Comparison of ENCODE assay signal across 14 cellular contexts in the genomic region with DNA sequence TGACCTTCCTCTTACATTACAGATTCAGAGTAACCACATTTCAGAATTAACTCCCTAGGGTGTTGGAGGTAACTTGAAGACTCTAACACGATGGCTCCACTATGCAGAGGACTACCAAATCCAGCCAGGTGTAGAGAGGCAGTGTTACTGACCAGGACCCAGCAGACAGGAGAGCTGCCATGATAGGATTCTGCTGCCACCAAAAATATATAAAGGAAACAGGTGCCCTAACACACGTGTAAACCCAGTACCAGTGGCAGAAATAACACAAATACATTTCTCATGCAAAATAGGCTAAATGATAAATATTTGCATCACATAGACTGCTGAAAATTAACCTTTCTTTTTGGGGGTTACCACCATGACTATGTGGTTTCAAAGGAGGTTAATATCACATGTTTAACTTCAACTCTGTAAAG. TPM values are rescaled to one million over a fixed set of nuclear protein-coding genes. Genes with fewer than 3 reads are reported as not detected.
DNase-seq lines count a peak whose midpoint lies in the region; ATAC-seq and FAIRE-seq lines count a peak whose summit lies in the region.
"Had no signal": no experiment of that assay in that cellular context is flagged by ENCODE, and none has a peak within 500 bp of the region (broad histone marks: within the 10 kb centered on the region; RNA-seq: fewer than 3 reads in every experiment).

No MANE protein-coding gene starts in this region.

- H3K27me3 ChIP-seq in Karpas-422 (ENCODE audit: low read length): no peaks in the 10 kb centered on the region
- H3K27me3 ChIP-seq: BE2C had no signal

- peak overlapping the region; percentile 2; the same call in 1 of the 2 replicates for H3K27ac ChIP-seq in Karpas-422 (ENCODE audit: low read length)

- H3K9me2 ChIP-seq in Karpas-422 (replicated peaks; ENCODE audit: insufficient read depth, low read length): no peaks in the 10 kb centered on the region

- peak overlapping the region; percentile 55 for H3K4me2 ChIP-seq in Karpas-422 (ENCODE audit: low read depth, low read length, poor library complexity, severe bottlenecking)

- no peaks in the 10 kb centered on the region for H3K9me3 ChIP-seq in Karpas-422 (ENCODE audit: low read length)
- H3K9me3 ChIP-seq: BE2C had no signal

- peaks cover 10% of the 10 kb centered on the region; the same call in 1 of the 2 replicates for H3K36me3 ChIP-seq in Karpas-422 (ENCODE audit: insufficient read depth, low read length)

- H3K79me2 ChIP-seq in Karpas-422 (ENCODE audit: low read length): no peaks in the 10 kb centered on the region

- peaks cover 30% of the 10 kb centered on the region for H3K4me1 ChIP-seq in Karpas-422 (ENCODE audit: low read length)
- H3K4me1 ChIP-seq: BE2C had no signal

- peak; percentile 57 for ATAC-seq in GM19468 (IDR thresholded peaks at IDR 0.05; ENCODE audit: extremely low read depth, unreplicated experiment)
- ATAC-seq in HG02970 (IDR thresholded peaks at IDR 0.05; ENCODE audit: low FRiP score, unreplicated experiment): peak; percentile 66
- ATAC-seq in HG02885 (IDR thresholded peaks at IDR 0.05; ENCODE audit: poor library complexity, unreplicated experiment): no peak
- ATAC-seq: activated T-cell treated with anti-CD3 and anti-CD28 coated beads, Interleukin-2, amount 50 U/mL, for 4 hours; left lobe of liver had no signal

- DNase-seq in GM18507 (ENCODE audit: extremely low spot score, insufficient read length, low read depth) (no peak), Karpas-422 (peak; percentile 43), NCI-H2081 treated with DMSO at 0.1 percent for 48 hours (lab: John Stamatoyannopoulos, UW) (no peak)
- no peak for DNase-seq in activated CD8-positive, alpha-beta memory T cell treated with anti-CD3 and anti-CD28 coated beads for 24 hours
- DNase-seq in stimulated activated CD4-positive, alpha-beta T cell treated with anti-CD3 and anti-CD28 coated beads, Interleukin-12 subunit alpha, Interleukin-12 subunit beta, amount 100 ng/mL, for 4 hours: no peak
- DNase-seq: activated CD4-positive, CD25-positive, alpha-beta regulatory T cell; activated T-cell treated with anti-CD3 and anti-CD28 coated beads, Interleukin-2, amount 50 U/mL, for 4 hours; BE2C; head of caudate nucleus; NCI-H774 had no signal

- H3K4me3 ChIP-seq in Karpas-422 (ENCODE audit: low read length): peak overlapping the region; percentile 3; the same call in 1 of the 2 replicates

- no peak overlapping the region for H2AFZ ChIP-seq in Karpas-422 (ENCODE audit: low read length)

- H3K9ac ChIP-seq in Karpas-422 (ENCODE audit: low read length): no peak overlapping the region

- FAIRE-seq in GM18507 (lab: Jason Lieb, UNC): peak; percentile 44

- no peaks in the 10 kb centered on the region for H4K20me1 ChIP-seq in Karpas-422 (ENCODE audit: insufficient read depth, low read depth, low read length)

RNA-seq across cellular contexts. Expression of a gene that starts 7.0 kb away (rescaled TPM):
- 13.3 and 15.3 TPM in 2 replicates for total RNA-seq in Karpas-422 (2014; rRNA removed; shearing (Covaris generic); ENCODE audit: low replicate concordance)
